ENCODE assay signal across 1 cellular context in genomic region chr9:94165592-94166236, GRCh38.
A peak's percentile ranks its signal among the peaks of the same experiment; 100 is the strongest.
TF ChIP-seq lines count a peak whose summit lies in the region.

No MANE protein-coding gene starts in this region.

TF ChIP-seq in WTC11, 78 proteins besides CTCF, POLR2A, EP300 and RAD21 (continued from another document):
- no peak for TF ChIP-seq PREB (CRISPR knock-in tag; IDR thresholded peaks at IDR 0.05; ENCODE audit: borderline replicate concordance)
- TF ChIP-seq ATF1 (CRISPR knock-in tag; IDR thresholded peaks at IDR 0.05): no peak
- no peak for TF ChIP-seq CREM (CRISPR knock-in tag; IDR thresholded peaks at IDR 0.05)
- TF ChIP-seq HMGXB4 (CRISPR knock-in tag; IDR thresholded peaks at IDR 0.05): no peak
- no peak for TF ChIP-seq ZNF317 (CRISPR knock-in tag; IDR thresholded peaks at IDR 0.05; ENCODE audit: borderline replicate concordance, low read depth)
- no peak for TF ChIP-seq JUN (CRISPR knock-in tag; IDR thresholded peaks at IDR 0.05)
- no peak for TF ChIP-seq NR2C2 (CRISPR knock-in tag; IDR thresholded peaks at IDR 0.05)
- TF ChIP-seq JAZF1 (CRISPR knock-in tag; IDR thresholded peaks at IDR 0.05): no peak
- peak; percentile 46 for TF ChIP-seq TEAD1 (CRISPR knock-in tag; IDR thresholded peaks at IDR 0.05)
- TF ChIP-seq AR (CRISPR knock-in tag; IDR thresholded peaks at IDR 0.05): no peak
- TF ChIP-seq GRHL2 (CRISPR knock-in tag; IDR thresholded peaks at IDR 0.05; ENCODE audit: insufficient replicate concordance, severe bottlenecking): no peak
- no peak for TF ChIP-seq ELF4 (CRISPR knock-in tag; IDR thresholded peaks at IDR 0.05; ENCODE audit: low read depth)
- TF ChIP-seq FOXJ3 (CRISPR knock-in tag; IDR thresholded peaks at IDR 0.05; ENCODE audit: borderline replicate concordance): no peak
- TF ChIP-seq HMGA2 (CRISPR knock-in tag; IDR thresholded peaks at IDR 0.05): no peak
- TF ChIP-seq NFE2L1 (CRISPR knock-in tag; IDR thresholded peaks at IDR 0.05): no peak
- TF ChIP-seq CREB1 (CRISPR knock-in tag; IDR thresholded peaks at IDR 0.05): 0 out of 2 replicates have a peak, but pooled peaks have one; percentile 25
- TF ChIP-seq KAT7 (CRISPR knock-in tag; IDR thresholded peaks at IDR 0.05; ENCODE audit: borderline replicate concordance): peak; percentile 21; the same call in 1 of the 2 replicates
- TF ChIP-seq TCF7 (CRISPR knock-in tag; IDR thresholded peaks at IDR 0.05; ENCODE audit: low read depth): no peak
- no peak for TF ChIP-seq ZNF671 (CRISPR knock-in tag; IDR thresholded peaks at IDR 0.05)
- no peak for TF ChIP-seq EMX1 (CRISPR knock-in tag; IDR thresholded peaks at IDR 0.05)
- no peak for TF ChIP-seq NFATC4 (CRISPR knock-in tag; IDR thresholded peaks at IDR 0.05)
- TF ChIP-seq ZNF263 (CRISPR knock-in tag; IDR thresholded peaks at IDR 0.05; ENCODE audit: low read depth): no peak
- no peak for TF ChIP-seq CDX4 (CRISPR knock-in tag; IDR thresholded peaks at IDR 0.05; ENCODE audit: borderline replicate concordance)
- TF ChIP-seq ZNF281 (CRISPR knock-in tag; IDR thresholded peaks at IDR 0.05): peak; percentile 37; the same call in 1 of the 2 replicates
- TF ChIP-seq GTF2I (CRISPR knock-in tag; conservative IDR thresholded peaks at IDR 0.05): peak; percentile 90
- no peak for TF ChIP-seq MXD4 (CRISPR knock-in tag; IDR thresholded peaks at IDR 0.05; ENCODE audit: borderline replicate concordance)
- peak; percentile 86; the same call in 1 of the 2 replicates for TF ChIP-seq ARID4B (CRISPR knock-in tag; IDR thresholded peaks at IDR 0.05; ENCODE audit: borderline replicate concordance)
- TF ChIP-seq ETV6 (CRISPR knock-in tag; IDR thresholded peaks at IDR 0.05): peak; percentile 57; the same call in 1 of the 2 replicates
- peak; percentile 93 for TF ChIP-seq MAX (CRISPR knock-in tag; IDR thresholded peaks at IDR 0.05)
- no peak for TF ChIP-seq SOX15 (CRISPR knock-in tag; IDR thresholded peaks at IDR 0.05)
- TF ChIP-seq ZSCAN18 (CRISPR knock-in tag; IDR thresholded peaks at IDR 0.05): no peak
- no peak for TF ChIP-seq GABPB1 (CRISPR knock-in tag; IDR thresholded peaks at IDR 0.05)
- no peak for TF ChIP-seq ZNF423 (CRISPR knock-in tag; IDR thresholded peaks at IDR 0.05)
- peak; percentile 90 for TF ChIP-seq SP1 (CRISPR knock-in tag; conservative IDR thresholded peaks at IDR 0.05)
- no peak for TF ChIP-seq CBFB (CRISPR knock-in tag; IDR thresholded peaks at IDR 0.05; ENCODE audit: low read depth)
- no peak for TF ChIP-seq RORB (CRISPR knock-in tag; IDR thresholded peaks at IDR 0.05)
